In genomic region chrX:45322820-45323219, GRCh38 we compare ENCODE assay signal across 17 cellular contexts.
A peak's percentile ranks its signal among the peaks of the same experiment; 100 is the strongest.
DNase-seq lines count a peak whose midpoint lies in the region; ATAC-seq, FAIRE-seq and TF ChIP-seq lines count a peak whose summit lies in the region.
"Had no signal": no experiment of that assay in that cellular context is flagged by ENCODE, and none has a peak within 500 bp of the region (broad histone marks: within the 10 kb centered on the region; RNA-seq: fewer than 3 reads in every experiment).

No MANE protein-coding gene starts in this region.

- H3K4me1 ChIP-seq in H1 (replicated peaks in 1 of 4; ENCODE audit: control insufficient read depth in 3 of 4, insufficient read depth in 4 of 4, low read length in 3 of 4) = peaks cover 0 to 2% (median 0%) of the 10 kb centered on the region in 4 experiments; a peak in 2 of 7 replicates
- no peaks in the 10 kb centered on the region for H3K4me1 ChIP-seq in mesenchymal stem cell (ENCODE audit: control insufficient read depth, insufficient read depth, low read depth, low read length)
- no peaks in the 10 kb centered on the region for H3K4me1 ChIP-seq in tibial nerve
- H3K4me1 ChIP-seq: heart right ventricle had no signal

- no peak overlapping the region for H2BK20ac ChIP-seq in H1 (ENCODE audit: low read length)

- no peaks in the 10 kb centered on the region for H3K9me3 Mint-ChIP-seq in activated naive CD8-positive, alpha-beta T cell treated with anti-CD3 and anti-CD28 coated beads, Interleukin-2, amount 50 U/mL, for 24 hours
- no peaks in the 10 kb centered on the region for H3K9me3 Mint-ChIP-seq in activated CD4-positive, alpha-beta memory T cell treated with anti-CD3 and anti-CD28 coated beads for 36 hours
- H3K9me3 Mint-ChIP-seq in effector memory CD8-positive, alpha-beta T cell = no peaks in the 10 kb centered on the region
- H3K9me3 Mint-ChIP-seq: natural killer cell treated with Interleukin-12 subunit alpha and Interleukin-12 subunit beta and Interleukin-15 and Interleukin-18, amount 100 ng/mL, for 72 hours; stimulated activated effector memory CD8-positive, alpha-beta T cell treated with anti-CD3 and anti-CD28 coated beads, Interleukin-12 subunit alpha, Interleukin-12 subunit beta, amount 100 ng/mL, for 72 hours had no signal

- H3K4me3 Mint-ChIP-seq in activated naive CD8-positive, alpha-beta T cell treated with anti-CD3 and anti-CD28 coated beads, Interleukin-2, amount 50 U/mL, for 24 hours = no peak overlapping the region
- H3K4me3 Mint-ChIP-seq in activated CD4-positive, alpha-beta memory T cell treated with anti-CD3 and anti-CD28 coated beads for 36 hours = no peak overlapping the region
- H3K4me3 Mint-ChIP-seq in effector memory CD8-positive, alpha-beta T cell = no peak overlapping the region
- H3K4me3 Mint-ChIP-seq: natural killer cell treated with Interleukin-12 subunit alpha and Interleukin-12 subunit beta and Interleukin-15 and Interleukin-18, amount 100 ng/mL, for 72 hours; stimulated activated effector memory CD8-positive, alpha-beta T cell treated with anti-CD3 and anti-CD28 coated beads, Interleukin-12 subunit alpha, Interleukin-12 subunit beta, amount 100 ng/mL, for 72 hours had no signal

- H3K27me3 Mint-ChIP-seq in activated naive CD8-positive, alpha-beta T cell treated with anti-CD3 and anti-CD28 coated beads, Interleukin-2, amount 50 U/mL, for 24 hours = peaks cover 11% of the 10 kb centered on the region
- peaks cover 3% of the 10 kb centered on the region for H3K27me3 Mint-ChIP-seq in activated CD4-positive, alpha-beta memory T cell treated with anti-CD3 and anti-CD28 coated beads for 36 hours
- H3K27me3 Mint-ChIP-seq in effector memory CD8-positive, alpha-beta T cell = peaks cover 16 to 20% of the 10 kb centered on the region in 2 donors

- H2BK12ac ChIP-seq in H1 (ENCODE audit: low read depth, low read length) (no peak overlapping the region), mesenchymal stem cell (ENCODE audit: low read length in 2 of 2) (no peak overlapping the region)

- TF ChIP-seq CTCF in H1 (IDR thresholded peaks at IDR 0.05; ENCODE audit: control extremely low read depth in 1 of 3, insufficient read depth in 1 of 3, low read depth in 1 of 3, low read length in 3 of 3) (no peak), tibial nerve (IDR thresholded peaks at IDR 0.05) (no peak)

- no peaks in the 10 kb centered on the region for H3K79me2 ChIP-seq in H1 (ENCODE audit: control insufficient read depth in 1 of 2, insufficient read depth in 2 of 2, low read length in 2 of 2)

- peaks cover 5% of the 10 kb centered on the region for H3K4me1 Mint-ChIP-seq in activated naive CD8-positive, alpha-beta T cell treated with anti-CD3 and anti-CD28 coated beads, Interleukin-2, amount 50 U/mL, for 24 hours
- peaks cover 2% of the 10 kb centered on the region for H3K4me1 Mint-ChIP-seq in activated CD4-positive, alpha-beta memory T cell treated with anti-CD3 and anti-CD28 coated beads for 36 hours (ENCODE audit: low read depth)
- no peaks in the 10 kb centered on the region for H3K4me1 Mint-ChIP-seq in effector memory CD8-positive, alpha-beta T cell (ENCODE audit: low read depth in 2 of 2)
- H3K4me1 Mint-ChIP-seq: stimulated activated effector memory CD8-positive, alpha-beta T cell treated with anti-CD3 and anti-CD28 coated beads, Interleukin-12 subunit alpha, Interleukin-12 subunit beta, amount 100 ng/mL, for 72 hours had no signal

- H4K8ac ChIP-seq in H1 (ENCODE audit: extremely low read depth, insufficient read depth, low read length) = no peak overlapping the region
- no peak overlapping the region for H4K8ac ChIP-seq in mesenchymal stem cell (ENCODE audit: low read length)

- POLR2A ChIA-PET in H1 (lab: Charles Lee; ENCODE audit: partially characterized antibody) = interaction anchor here (1.2 kb wide), 1 partner anchor 187 kb away, joined by 3 read pairs; no protein-coding TSS in a partner anchor
- POLR2A ChIA-PET in activated CD4-positive, alpha-beta memory T cell treated with anti-CD3 and anti-CD28 coated beads for 36 hours (lab: Charles Lee) = no interaction called here

- H3K27me3 ChIP-seq in H1 (replicated peaks in 1 of 4; ENCODE audit: control insufficient read depth in 3 of 4, extremely low read depth in 1 of 4, insufficient read depth in 3 of 4, low read length in 3 of 4) (no peaks in the 10 kb centered on the region), mesenchymal stem cell (ENCODE audit: control insufficient read depth in 1 of 2, insufficient read depth in 1 of 2, low read length in 2 of 2) (peaks cover 0 to 47% of the 10 kb centered on the region in 2 experiments), tibial nerve (peaks cover 0 to 12% of the 10 kb centered on the region in 2 donors)

- TF ChIP-seq RAD21 in H1 (IDR thresholded peaks at IDR 0.05 in 1 of 2, conservative IDR thresholded peaks at IDR 0.05 in 1 of 2; ENCODE audit: low read depth in 2 of 2, low read length in 2 of 2) = no peak

- H3K36me3 ChIP-seq in H1 (ENCODE audit: control insufficient read depth in 2 of 4, insufficient read depth in 4 of 4, low read length in 3 of 4) (no peaks in the 10 kb centered on the region), mesenchymal stem cell (ENCODE audit: control insufficient read depth in 1 of 2, insufficient read depth in 2 of 2, low read depth in 1 of 2, low read length in 2 of 2) (no peaks in the 10 kb centered on the region), tibial nerve (no peaks in the 10 kb centered on the region)
- H3K36me3 ChIP-seq: heart right ventricle had no signal

- no peak overlapping the region for H2AK5ac ChIP-seq in H1 (ENCODE audit: low read depth, low read length)
- no peak overlapping the region for H2AK5ac ChIP-seq in mesenchymal stem cell (ENCODE audit: low read length, severe bottlenecking)

- H2BK15ac ChIP-seq in H1 (ENCODE audit: low read length) (no peak overlapping the region), mesenchymal stem cell (ENCODE audit: low read depth, poor library complexity, severe bottlenecking) (no peak overlapping the region)

- CTCF ChIA-PET in H1 (lab: Charles Lee; ENCODE audit: partially characterized antibody) = interaction anchor here (1.7 kb wide), 1 partner anchor 188 kb away, joined by 4 read pairs; no protein-coding TSS in a partner anchor
- CTCF ChIA-PET in activated CD4-positive, alpha-beta memory T cell treated with anti-CD3 and anti-CD28 coated beads for 36 hours (lab: Charles Lee) = interaction anchor here (0.6 to 3.5 kb wide), 3 partner anchors 1054 to 1534 kb away, joined by 5 to 13 read pairs (median 10); no protein-coding TSS in a partner anchor

- H3K18ac ChIP-seq in H1 (ENCODE audit: extremely low read depth, low read length) (no peak overlapping the region), mesenchymal stem cell (ENCODE audit: low read depth in 1 of 2, low read length in 2 of 2) (peak overlapping the region in 1 of 2 experiments; percentile 37)

- H2BK5ac ChIP-seq in H1 (ENCODE audit: low read depth, low read length) = no peak overlapping the region
- no peak overlapping the region for H2BK5ac ChIP-seq in mesenchymal stem cell (ENCODE audit: low read depth, low read length, poor library complexity, severe bottlenecking)

- TF ChIP-seq POLR2A in H1 (IDR thresholded peaks at IDR 0.05; ENCODE audit: control extremely low read depth in 1 of 2, low read depth in 2 of 2, low read length in 2 of 2) = no peak
- TF ChIP-seq POLR2A in tibial nerve (IDR thresholded peaks at IDR 0.05) = no peak

- H3K79me1 ChIP-seq in H1 (ENCODE audit: low read depth, low read length) (no peaks in the 10 kb centered on the region), mesenchymal stem cell (replicated peaks; ENCODE audit: low read length, poor library complexity, severe bottlenecking) (no peaks in the 10 kb centered on the region)

- no peak for ATAC-seq in activated naive CD8-positive, alpha-beta T cell treated with anti-CD3 and anti-CD28 coated beads, Interleukin-2, amount 50 U/mL, for 24 hours
- no peak for ATAC-seq in effector memory CD8-positive, alpha-beta T cell (replicated peaks)
- ATAC-seq: natural killer cell treated with Interleukin-12 subunit alpha and Interleukin-12 subunit beta and Interleukin-15 and Interleukin-18, amount 100 ng/mL, for 72 hours; stimulated activated effector memory CD8-positive, alpha-beta T cell treated with anti-CD3 and anti-CD28 coated beads, Interleukin-12 subunit alpha, Interleukin-12 subunit beta, amount 100 ng/mL, for 72 hours had no signal

- H3K23ac ChIP-seq in H1 (ENCODE audit: insufficient read length) = no peak overlapping the region
- H3K23ac ChIP-seq in mesenchymal stem cell (ENCODE audit: low read length in 2 of 2) = no peak overlapping the region

- no peak overlapping the region for H3K9ac ChIP-seq in H1 (replicated peaks in 1 of 4; ENCODE audit: extremely low read depth in 1 of 4, low read depth in 3 of 4, low read length in 3 of 4)
- H3K9ac ChIP-seq in mesenchymal stem cell (ENCODE audit: low read length) = peak overlapping the region; percentile 68
- H3K9ac ChIP-seq: KMS-11 had no signal

- FAIRE-seq in H1 (lab: Jason Lieb, UNC) = peak; percentile 19

- H3K9me3 ChIP-seq in H1 (ENCODE audit: insufficient read depth in 2 of 2, low read depth in 1 of 2, low read length in 1 of 2) = no peaks in the 10 kb centered on the region
- no peaks in the 10 kb centered on the region for H3K9me3 ChIP-seq in mesenchymal stem cell (ENCODE audit: control insufficient read depth, low read length)
- no peaks in the 10 kb centered on the region for H3K9me3 ChIP-seq in tibial nerve
- H3K9me3 ChIP-seq: heart right ventricle had no signal

- H3K27ac ChIP-seq in H1 (ENCODE audit: low read depth, low read length) (no peak overlapping the region), mesenchymal stem cell (ENCODE audit: low read length, poor library complexity, severe bottlenecking) (peak overlapping the region; percentile 9), tibial nerve (no peak overlapping the region)
- H3K27ac ChIP-seq: C4-2B, heart right ventricle, KMS-11 had no signal

- H2BK120ac ChIP-seq in H1 (replicated peaks; ENCODE audit: low read depth, low read length) (no peak overlapping the region), mesenchymal stem cell (ENCODE audit: low read depth, low read length) (no peak overlapping the region)

- no peaks in the 10 kb centered on the region for H3K23me2 ChIP-seq in H1 (ENCODE audit: low read depth, low read length)

- no peak for TF ChIP-seq EP300 in H1 (IDR thresholded peaks at IDR 0.05; ENCODE audit: borderline replicate concordance in 1 of 2, low read depth in 2 of 2, low read length in 2 of 2)
- no peak for TF ChIP-seq EP300 in tibial nerve (IDR thresholded peaks at IDR 0.05)

- H3K14ac ChIP-seq in H1 (ENCODE audit: insufficient read length) (no peak overlapping the region), mesenchymal stem cell (ENCODE audit: low read length in 2 of 2) (no peak overlapping the region)

- H2AFZ ChIP-seq in H1 (ENCODE audit: low read length) (no peak overlapping the region), mesenchymal stem cell (ENCODE audit: low read depth, low read length) (no peak overlapping the region)

- no peak overlapping the region for H3K4me2 ChIP-seq in H1 (ENCODE audit: insufficient read depth in 1 of 2, low read depth in 2 of 2, low read length in 2 of 2)
- no peak overlapping the region for H3K4me2 ChIP-seq in mesenchymal stem cell (ENCODE audit: low read length, poor library complexity, severe bottlenecking)
- H3K4me2 ChIP-seq: KMS-11 had no signal

- no peak overlapping the region for H3K27ac Mint-ChIP-seq in activated naive CD8-positive, alpha-beta T cell treated with anti-CD3 and anti-CD28 coated beads, Interleukin-2, amount 50 U/mL, for 24 hours
- no peak overlapping the region for H3K27ac Mint-ChIP-seq in activated CD4-positive, alpha-beta memory T cell treated with anti-CD3 and anti-CD28 coated beads for 36 hours
- H3K27ac Mint-ChIP-seq in effector memory CD8-positive, alpha-beta T cell = no peak overlapping the region
- H3K27ac Mint-ChIP-seq: natural killer cell treated with Interleukin-12 subunit alpha and Interleukin-12 subunit beta and Interleukin-15 and Interleukin-18, amount 100 ng/mL, for 72 hours; stimulated activated effector memory CD8-positive, alpha-beta T cell treated with anti-CD3 and anti-CD28 coated beads, Interleukin-12 subunit alpha, Interleukin-12 subunit beta, amount 100 ng/mL, for 72 hours had no signal

- H3K36me3 Mint-ChIP-seq in activated naive CD8-positive, alpha-beta T cell treated with anti-CD3 and anti-CD28 coated beads, Interleukin-2, amount 50 U/mL, for 24 hours (ENCODE audit: low read depth) = no peaks in the 10 kb centered on the region
- no peaks in the 10 kb centered on the region for H3K36me3 Mint-ChIP-seq in activated CD4-positive, alpha-beta memory T cell treated with anti-CD3 and anti-CD28 coated beads for 36 hours
- H3K36me3 Mint-ChIP-seq in effector memory CD8-positive, alpha-beta T cell (ENCODE audit: insufficient read depth) = no peaks in the 10 kb centered on the region
- H3K36me3 Mint-ChIP-seq: natural killer cell treated with Interleukin-12 subunit alpha and Interleukin-12 subunit beta and Interleukin-15 and Interleukin-18, amount 100 ng/mL, for 72 hours; stimulated activated effector memory CD8-positive, alpha-beta T cell treated with anti-CD3 and anti-CD28 coated beads, Interleukin-12 subunit alpha, Interleukin-12 subunit beta, amount 100 ng/mL, for 72 hours had no signal

- H3K4ac ChIP-seq in H1 (replicated peaks; ENCODE audit: insufficient read length, low read depth, low read length) (no peak overlapping the region), mesenchymal stem cell (ENCODE audit: low read depth in 1 of 2, low read length in 2 of 2) (no peak overlapping the region)

- no peak overlapping the region for H3K56ac ChIP-seq in H1 (replicated peaks; ENCODE audit: insufficient read length, low read depth, low read length)

- H4K91ac ChIP-seq in H1 (replicated peaks; ENCODE audit: insufficient read length, low read length) (no peak overlapping the region), mesenchymal stem cell (ENCODE audit: low read length) (no peak overlapping the region)

- DNase-seq in EL = peak; percentile 43
- peak; percentile 0 for DNase-seq in NCI-H69 (lab: John Stamatoyannopoulos, UW)
- no peak for DNase-seq in H1 (ENCODE audit: low read depth in 1 of 2, low spot score in 2 of 2)
- peak; percentile 26 for DNase-seq in mesenchymal stem cell
- no peak for DNase-seq in activated naive CD8-positive, alpha-beta T cell treated with anti-CD3 and anti-CD28 coated beads, Interleukin-2, amount 50 U/mL, for 24 hours
- no peak for DNase-seq in activated CD4-positive, alpha-beta memory T cell treated with anti-CD3 and anti-CD28 coated beads for 36 hours
- no peak for DNase-seq in effector memory CD8-positive, alpha-beta T cell
- no peak for DNase-seq in tibial nerve (ENCODE audit: low spot score in 2 of 2)
- DNase-seq: GF-D8, NCI-H1694 treated with DMSO at 0.1 percent for 48 hours, NCI-H774, SIG-M5 had no signal

- H3K4me3 ChIP-seq in H1 (ENCODE audit: extremely low read depth in 1 of 4, insufficient read depth in 2 of 4, low read depth in 3 of 4, low read length in 4 of 4) = no peak overlapping the region
- no peak overlapping the region for H3K4me3 ChIP-seq in mesenchymal stem cell (ENCODE audit: insufficient read depth in 1 of 2, low read depth in 1 of 2, low read length in 2 of 2)
- no peak overlapping the region for H3K4me3 ChIP-seq in tibial nerve
- H3K4me3 ChIP-seq: heart right ventricle had no signal

- H4K5ac ChIP-seq in H1 (ENCODE audit: insufficient read length, low read depth, low read length) = no peak overlapping the region

- intact Hi-C loops in activated CD4-positive, alpha-beta memory T cell treated with anti-CD3 and anti-CD28 coated beads for 36 hours (cut with micrococcal nuclease) = loop anchor here (10.0 kb wide), 1 partner anchor 432 kb away; no protein-coding TSS in a partner anchor

- H4K20me1 ChIP-seq in H1 (replicated peaks in 1 of 2; ENCODE audit: control insufficient read depth in 1 of 2, insufficient read depth in 2 of 2, low read length in 2 of 2) = no peaks in the 10 kb centered on the region

Comparison
In these comparisons a context has a peak if more than half of its experiments do, and no peak if none do; other contexts are left out.
1. DNase-seq: peak in EL (single experiment), NCI-H69 (single experiment) and mesenchymal stem cell (single experiment); none in H1 (0 of 2), activated naive CD8-positive, alpha-beta T cell treated with anti-CD3 and anti-CD28 coated beads, Interleukin-2, amount 50 U/mL, for 24 hours (single experiment), activated CD4-positive, alpha-beta memory T cell treated with anti-CD3 and anti-CD28 coated beads for 36 hours (single experiment), effector memory CD8-positive, alpha-beta T cell (0 of 3) and tibial nerve (0 of 2).